8 cellular contexts compared by ENCODE assay signal in the genomic region with DNA sequence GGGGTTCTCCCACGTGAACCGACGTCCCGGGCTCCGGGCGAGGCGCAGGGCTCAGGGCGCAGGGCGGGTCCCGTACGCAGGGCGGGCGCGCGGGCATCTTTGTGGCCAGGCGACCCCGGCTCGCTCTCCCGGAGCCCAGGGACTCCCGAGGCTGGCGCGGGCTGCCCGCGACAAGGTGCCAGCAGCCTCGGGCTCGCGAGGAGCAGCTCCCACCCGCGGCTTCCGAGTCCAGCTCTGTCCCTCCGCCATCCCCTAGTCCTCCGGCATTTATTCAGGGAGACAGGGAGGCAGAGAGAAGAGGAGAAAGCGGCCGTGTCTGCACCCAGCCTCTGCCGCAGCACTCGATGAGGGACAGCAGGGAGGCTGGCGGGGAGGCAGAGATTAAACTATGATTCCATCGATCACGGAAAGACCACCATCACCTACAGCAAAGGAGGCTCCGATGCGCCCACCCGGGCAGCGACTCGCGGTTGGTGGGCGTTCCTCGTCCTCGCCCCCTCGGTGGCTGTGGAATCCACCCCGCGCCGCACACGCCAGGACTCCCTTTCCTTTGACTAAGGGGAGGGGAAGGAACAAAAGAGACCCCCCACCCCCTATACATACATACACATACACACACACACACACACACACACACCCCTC. TPM values are rescaled to one million over a fixed set of nuclear protein-coding genes. Genes with fewer than 3 reads are reported as not detected.
DNase-seq lines count a peak whose midpoint lies in the region; ATAC-seq and TF ChIP-seq lines count a peak whose summit lies in the region.

No MANE protein-coding gene starts in this region.

- in situ Hi-C loops in gastrocnemius medialis (cut with MboI; ENCODE audit: low sequenced_read_pairs in 4 of 4) = no loop called here

- no peak overlapping the region for H3K18ac ChIP-seq in H9 (ENCODE audit: insufficient read length, low read depth, low read length)

- peak overlapping the region in 1 of 3 experiments; percentile 21; a peak in 1 of 7 replicates for H3K27ac Mint-ChIP-seq in H9
- no peak overlapping the region for H3K27ac Mint-ChIP-seq in activated naive CD8-positive, alpha-beta T cell

- H4K91ac ChIP-seq in H9 (ENCODE audit: insufficient read length, low read depth, low read length) = no peak overlapping the region

- H3K27me3 ChIP-seq in H9 (ENCODE audit: insufficient read depth, low read length) (peaks cover 3% of the 10 kb centered on the region; the same call in 1 of the 2 replicates), gastrocnemius medialis (peaks cover 30 to 36% (median 34%) of the 10 kb centered on the region in 3 donors)

- H4K8ac ChIP-seq in H9 (replicated peaks; ENCODE audit: insufficient read length, low read depth, low read length) = no peak overlapping the region

- H2AK5ac ChIP-seq in H9 (ENCODE audit: insufficient read length, low read length) = no peak overlapping the region

- H2BK12ac ChIP-seq in H9 (ENCODE audit: insufficient read length, low read depth, low read length) = no peak overlapping the region

- H3K36me3 ChIP-seq in gastrocnemius medialis = no peaks in the 10 kb centered on the region

- TF ChIP-seq POLR2A in gastrocnemius medialis (IDR thresholded peaks at IDR 0.05) = no peak

- H3K4ac ChIP-seq in H9 (ENCODE audit: low read depth, low read length) = no peak overlapping the region

- H3K23me2 ChIP-seq in H9 (ENCODE audit: insufficient read length, low read depth, low read length, poor library complexity, severe bottlenecking) = peaks cover 14% of the 10 kb centered on the region

- H3K4me1 ChIP-seq in H9 (ENCODE audit: insufficient read depth, low read length) = no peaks in the 10 kb centered on the region; the same call in 1 of the 2 replicates
- H3K4me1 ChIP-seq in gastrocnemius medialis = peaks cover 11 to 12% of the 10 kb centered on the region in 2 donors

- DNase-seq in AG20443 (ENCODE audit: low spot score) = peak; percentile 43
- no peak for DNase-seq in H9
- peak; percentile 2 to 4 for DNase-seq in hippocampal formation (lab: John Stamatoyannopoulos, UW)
- DNase-seq in gastrocnemius medialis = no peak

- WGBS in H9 (ENCODE audit: extremely low coverage, insufficient read length, low lambda C conversion rate) = no CpG with 5 or more reads among the region's 53 CpGs

- peaks cover 0 to 9% of the 10 kb centered on the region in 2 experiments; a peak in 3 of 5 replicates for H3K9me3 Mint-ChIP-seq in H9
- no peaks in the 10 kb centered on the region for H3K9me3 Mint-ChIP-seq in activated naive CD8-positive, alpha-beta T cell (ENCODE audit: low read depth)

- H4K5ac ChIP-seq in H9 (ENCODE audit: insufficient read length, low read depth, low read length) = no peak overlapping the region

- H3K4me3 ChIP-seq in gastrocnemius medialis = peak overlapping the region; percentile 56 to 66 (median 60)

- peak overlapping the region; percentile 90 to 99 for H3K4me3 Mint-ChIP-seq in H9
- H3K4me3 Mint-ChIP-seq in activated naive CD8-positive, alpha-beta T cell = peak overlapping the region; percentile 89

- no peak overlapping the region for H3K56ac ChIP-seq in H9 (ENCODE audit: insufficient read length, low read depth, low read length)

- peaks cover 44% of the 10 kb centered on the region for H3K27me3 Mint-ChIP-seq in H9 (ENCODE audit: low read depth)
- H3K27me3 Mint-ChIP-seq in activated naive CD8-positive, alpha-beta T cell = peaks cover 30% of the 10 kb centered on the region

- H4K20me1 ChIP-seq in H9 (ENCODE audit: control insufficient read depth, insufficient read depth, insufficient read length) = no peaks in the 10 kb centered on the region

- peak overlapping the region; percentile 15 for H3K9ac ChIP-seq in H9 (ENCODE audit: extremely low read depth, insufficient read length, low read length)

- H3K36me3 Mint-ChIP-seq in H9 (ENCODE audit: insufficient read depth in 1 of 3, low read depth in 3 of 3) = peaks cover 0 to 8% (median 2%) of the 10 kb centered on the region in 3 experiments; a peak in 3 of 7 replicates
- no peaks in the 10 kb centered on the region for H3K36me3 Mint-ChIP-seq in activated naive CD8-positive, alpha-beta T cell

- TF ChIP-seq CTCF in H9 (conservative IDR thresholded peaks at IDR 0.05) (no peak), gastrocnemius medialis (IDR thresholded peaks at IDR 0.05 in 4 of 5, conservative IDR thresholded peaks at IDR 0.05 in 1 of 5) (no peak)

- no peak overlapping the region for H2BK5ac ChIP-seq in H9 (ENCODE audit: insufficient read length, low read length)

- H3K14ac ChIP-seq in H9 (ENCODE audit: insufficient read depth, low read length) = 0 out of 2 replicates have a peak overlapping the region, but pooled peaks have one; percentile 10

- intact Hi-C loops in gastrocnemius medialis (cut with DNase I; ENCODE audit: low total_unique reads) = no loop called here

- no peak overlapping the region for H3K23ac ChIP-seq in H9 (ENCODE audit: insufficient read length, low read depth, low read length)

- H3K4me1 Mint-ChIP-seq in H9 = peaks cover 17 to 20% of the 10 kb centered on the region in 2 experiments
- H3K4me1 Mint-ChIP-seq in activated naive CD8-positive, alpha-beta T cell (ENCODE audit: low read depth) = peaks cover 11% of the 10 kb centered on the region

- H3K9me3 ChIP-seq in H9 (ENCODE audit: control insufficient read depth, low read depth, low read length) (no peaks in the 10 kb centered on the region), gastrocnemius medialis (no peaks in the 10 kb centered on the region)

- H2AFZ ChIP-seq in H9 (ENCODE audit: low read length) = no peak overlapping the region

- no peaks in the 10 kb centered on the region for H3K79me2 ChIP-seq in H9 (ENCODE audit: insufficient read depth, low read length)

- H3K27ac ChIP-seq in H9 (ENCODE audit: insufficient read length, low read depth, low read length) (no peak overlapping the region), gastrocnemius medialis (no peak overlapping the region)

- no peak overlapping the region for H2BK120ac ChIP-seq in H9 (ENCODE audit: low read depth, low read length, poor library complexity, severe bottlenecking)

- no peak overlapping the region for H2BK20ac ChIP-seq in H9 (ENCODE audit: low read depth, low read length, poor library complexity, severe bottlenecking)

- H3K79me1 ChIP-seq in H9 (ENCODE audit: insufficient read depth, low read depth, low read length, poor library complexity, severe bottlenecking) = no peaks in the 10 kb centered on the region

- no peak overlapping the region for H3T11ph ChIP-seq in H9 (ENCODE audit: low read length)

- H2BK15ac ChIP-seq in H9 (ENCODE audit: low read depth, low read length) = no peak overlapping the region

- peak overlapping the region; percentile 74 for H3K4me2 ChIP-seq in H9 (ENCODE audit: insufficient read depth, insufficient read length, low read length)

- no peak for ATAC-seq in gastrocnemius medialis
- no peak for ATAC-seq in GM18858 (IDR thresholded peaks at IDR 0.05; ENCODE audit: unreplicated experiment)
- ATAC-seq in HG03457 (IDR thresholded peaks at IDR 0.05; ENCODE audit: unreplicated experiment) = no peak
- no peak for ATAC-seq in GM21529 (IDR thresholded peaks at IDR 0.05; ENCODE audit: unreplicated experiment)

RNA-seq across cellular contexts. Expression of a gene that starts 1.1 kb away (rescaled TPM):
- 3.2 and 3.8 TPM in 2 replicates for total RNA-seq in H9 (2021)
- under 1 TPM in 1 of 4 donors, not detected in 3; 0.11 TPM for total RNA-seq in gastrocnemius medialis

Comparison
In these comparisons a context has a peak if more than half of its experiments do, and no peak if none do; other contexts are left out.
1. DNase-seq: peak in AG20443 (single experiment) and hippocampal formation (2 of 2); none in H9 (single experiment) and gastrocnemius medialis (0 of 2).